24 cellular contexts compared by ENCODE assay signal in genomic region chr5:160655717-160656116, GRCh38.
"Had no signal": no experiment of that assay in that cellular context is flagged by ENCODE, and none has a peak within 500 bp of the region (broad histone marks: within the 10 kb centered on the region; RNA-seq: fewer than 3 reads in every experiment).

No MANE protein-coding gene starts in this region.

- DNase-seq: effector memory CD8-positive, alpha-beta T cell; gastrocnemius medialis; glutamatergic neuron; immature natural killer cell; kidney; left cardiac atrium; left ventricle myocardium superior; mesenchymal stem cell; midbrain; naive thymus-derived CD8-positive, alpha-beta T cell; nucleus accumbens; ovary; stimulated activated CD4-positive, alpha-beta T cell treated with anti-CD3 and anti-CD28 coated beads, Interleukin-4, amount 100 ng/mL, for 1 hour; stimulated activated CD8-positive, alpha-beta memory T cell treated with anti-CD3 and anti-CD28 coated beads, Interleukin-4, amount 100 ng/mL, for 48 hours; testis had no signal

- H3K4me3 ChIP-seq: esophagus muscularis mucosa, gastrocnemius medialis, lung, neural progenitor cell, ovary, right atrium auricular region, testis, tibial nerve had no signal

- H3K9ac ChIP-seq: neural progenitor cell had no signal

- H3K9me3 Mint-ChIP-seq: dendritic cell treated with granulocyte-macrophage colony-stimulating factor and Interleukin-4, amounts not matched to agents 40 ng/mL and 50 ng/mL, for 4 days; effector memory CD8-positive, alpha-beta T cell; immature natural killer cell; neural progenitor cell; stimulated activated memory B cell treated with anti-CD40 and anti-IgM and Interleukin-4, amounts not matched to agents 10 μg/mL and 1 μg/mL and 100 μg/mL, for 72 hours; stimulated activated naive CD8-positive, alpha-beta T cell treated with anti-CD3 and anti-CD28 coated beads, Interleukin-15, Interleukin-2, amounts not matched to agents 100 ng/mL and 50 ng/mL, for 24 hours had no signal

- H3K4me1 ChIP-seq: esophagus muscularis mucosa, gastrocnemius medialis, neural progenitor cell, right atrium auricular region, testis, tibial nerve had no signal

- H3K9me3 ChIP-seq: esophagus muscularis mucosa, gastrocnemius medialis, ovary, right atrium auricular region, testis, tibial nerve had no signal

- H3K4me2 ChIP-seq: neural progenitor cell had no signal

- ATAC-seq: effector memory CD8-positive, alpha-beta T cell; gastrocnemius medialis; left ventricle myocardium superior; naive thymus-derived CD8-positive, alpha-beta T cell; stimulated activated memory B cell treated with anti-CD40 and anti-IgM and Interleukin-4, amounts not matched to agents 10 μg/mL and 1 μg/mL and 100 μg/mL, for 72 hours had no signal

- H3K27ac ChIP-seq: epithelial cell of prostate, esophagus muscularis mucosa, gastrocnemius medialis, neural progenitor cell, ovary, right atrium auricular region, testis, tibial nerve had no signal

- H3K36me3 ChIP-seq: esophagus muscularis mucosa, gastrocnemius medialis, neural progenitor cell, ovary, right atrium auricular region, tibial nerve had no signal

- H3K36me3 Mint-ChIP-seq: immature natural killer cell; neural progenitor cell; stimulated activated memory B cell treated with anti-CD40 and anti-IgM and Interleukin-4, amounts not matched to agents 10 μg/mL and 1 μg/mL and 100 μg/mL, for 72 hours had no signal

- H2AFZ ChIP-seq: neural progenitor cell had no signal

- H3K27ac Mint-ChIP-seq: dendritic cell treated with granulocyte-macrophage colony-stimulating factor and Interleukin-4, amounts not matched to agents 40 ng/mL and 50 ng/mL, for 4 days; effector memory CD8-positive, alpha-beta T cell; immature natural killer cell; naive thymus-derived CD8-positive, alpha-beta T cell; neural progenitor cell; stimulated activated memory B cell treated with anti-CD40 and anti-IgM and Interleukin-4, amounts not matched to agents 10 μg/mL and 1 μg/mL and 100 μg/mL, for 72 hours; stimulated activated naive CD8-positive, alpha-beta T cell treated with anti-CD3 and anti-CD28 coated beads, Interleukin-15, Interleukin-2, amounts not matched to agents 100 ng/mL and 50 ng/mL, for 24 hours had no signal

- H3K27me3 ChIP-seq: gastrocnemius medialis, neural progenitor cell, ovary, right atrium auricular region, testis, tibial nerve had no signal

- H3K4me3 Mint-ChIP-seq: dendritic cell treated with granulocyte-macrophage colony-stimulating factor and Interleukin-4, amounts not matched to agents 40 ng/mL and 50 ng/mL, for 4 days; effector memory CD8-positive, alpha-beta T cell; immature natural killer cell; naive thymus-derived CD8-positive, alpha-beta T cell; neural progenitor cell; stimulated activated memory B cell treated with anti-CD40 and anti-IgM and Interleukin-4, amounts not matched to agents 10 μg/mL and 1 μg/mL and 100 μg/mL, for 72 hours; stimulated activated naive CD8-positive, alpha-beta T cell treated with anti-CD3 and anti-CD28 coated beads, Interleukin-15, Interleukin-2, amounts not matched to agents 100 ng/mL and 50 ng/mL, for 24 hours had no signal

- H3K4me1 Mint-ChIP-seq: immature natural killer cell; naive thymus-derived CD8-positive, alpha-beta T cell; neural progenitor cell; stimulated activated memory B cell treated with anti-CD40 and anti-IgM and Interleukin-4, amounts not matched to agents 10 μg/mL and 1 μg/mL and 100 μg/mL, for 72 hours had no signal
